ENCODE assay signal across 2 cellular contexts in genomic region chr4:158572608-158573007, GRCh38.
TF ChIP-seq lines count a peak whose summit lies in the region.

No MANE protein-coding gene starts in this region.

TF ChIP-seq in GM23338, 12 proteins besides CTCF, POLR2A, EP300 and RAD21:
- TF ChIP-seq ZNF462 (CRISPR knock-in tag; IDR thresholded peaks at IDR 0.05): no peak
- TF ChIP-seq STAT1 (IDR thresholded peaks at IDR 0.05; ENCODE audit: unreplicated experiment): no peak
- TF ChIP-seq EZH2phosphoT487 (IDR thresholded peaks at IDR 0.05; ENCODE audit: unreplicated experiment): no peak
- TF ChIP-seq ETS1 (IDR thresholded peaks at IDR 0.05): no peak

TF ChIP-seq in H1, 55 proteins besides CTCF, POLR2A, EP300 and RAD21:
- TF ChIP-seq TEAD4 (IDR thresholded peaks at IDR 0.05; ENCODE audit: low read depth, low read length): no peak
- TF ChIP-seq CBX8 (IDR thresholded peaks at IDR 0.05; ENCODE audit: borderline replicate concordance, low read depth, low read length): no peak
- TF ChIP-seq GABPA (IDR thresholded peaks at IDR 0.05; ENCODE audit: borderline replicate concordance, insufficient read depth, low read length): no peak
